Comparison of ENCODE assay signal across 8 cellular contexts in genomic region chr20:38304845-38305447, GRCh38. TPM values are rescaled to one million over a fixed set of nuclear protein-coding genes. Genes with fewer than 3 reads are reported as not detected.
A peak's percentile ranks its signal among the peaks of the same experiment; 100 is the strongest.
DNase-seq lines count a peak whose midpoint lies in the region; ATAC-seq, FAIRE-seq and TF ChIP-seq lines count a peak whose summit lies in the region.

No MANE protein-coding gene starts in this region.

- no peak for ATAC-seq in GM18870 (IDR thresholded peaks at IDR 0.05; ENCODE audit: unreplicated experiment)
- ATAC-seq in GM21390 (IDR thresholded peaks at IDR 0.05; ENCODE audit: unreplicated experiment): no peak

- peak; percentile 51 to 64 for TF ChIP-seq CTCF in fibroblast of lung (conservative IDR thresholded peaks at IDR 0.05 in 1 of 2, IDR thresholded peaks at IDR 0.05 in 1 of 2; ENCODE audit: low read depth in 1 of 2, low read length in 2 of 2)
- TF ChIP-seq CTCF in retinal pigment epithelial cell (conservative IDR thresholded peaks at IDR 0.05; ENCODE audit: low read depth, low read length): peak; percentile 76

- no peak overlapping the region for H2AFZ ChIP-seq in fibroblast of lung (ENCODE audit: low read length)

- H3K9ac ChIP-seq in BLaER1: no peak overlapping the region
- H3K9ac ChIP-seq in fibroblast of lung (ENCODE audit: insufficient read depth, low read length): no peak overlapping the region

- DNase-seq in GM19239 (ENCODE audit: insufficient read length, low spot score) (peak; percentile 28), SJCRH30 (peak; percentile 65 to 73), fibroblast of lung (ENCODE audit: low read depth in 2 of 2) (peak in 1 of 2 donors; percentile 37), retinal pigment epithelial cell (ENCODE audit: low read depth) (no peak), NCI-H1092 (lab: John Stamatoyannopoulos, UW) (no peak)

- FAIRE-seq in GM19239 (lab: Jason Lieb, UNC): no peak

- H4K20me1 ChIP-seq in BLaER1 (peaks cover 23% of the 10 kb centered on the region), fibroblast of lung (ENCODE audit: control insufficient read depth, extremely low read depth, insufficient read depth, low read length) (no peaks in the 10 kb centered on the region)

- H3K36me3 ChIP-seq in BLaER1: no peaks in the 10 kb centered on the region
- no peaks in the 10 kb centered on the region for H3K36me3 ChIP-seq in SJCRH30
- no peaks in the 10 kb centered on the region for H3K36me3 ChIP-seq in fibroblast of lung (ENCODE audit: control insufficient read depth, insufficient read depth, low read length)

- no peak overlapping the region for H3K27ac ChIP-seq in BLaER1
- H3K27ac ChIP-seq in SJCRH30: no peak overlapping the region
- H3K27ac ChIP-seq in fibroblast of lung (ENCODE audit: insufficient read depth, low read length): no peak overlapping the region

- no peak overlapping the region; the same call in 1 of the 2 replicates for H3K4me3 ChIP-seq in BLaER1
- no peak overlapping the region for H3K4me3 ChIP-seq in SJCRH30
- H3K4me3 ChIP-seq in fibroblast of lung (replicated peaks in 1 of 4; ENCODE audit: control extremely low read depth in 1 of 4, insufficient read depth in 1 of 4, low read depth in 3 of 4, low read length in 4 of 4): no peak overlapping the region
- H3K4me3 ChIP-seq in retinal pigment epithelial cell (ENCODE audit: low read length): no peak overlapping the region

- H3K27me3 ChIP-seq in BLaER1: peaks cover 20% of the 10 kb centered on the region
- H3K27me3 ChIP-seq in SJCRH30: peaks cover 5% of the 10 kb centered on the region; the same call in 1 of the 2 replicates
- H3K27me3 ChIP-seq in fibroblast of lung (ENCODE audit: control insufficient read depth, insufficient read depth, low read length): peaks cover 24% of the 10 kb centered on the region

- no peaks in the 10 kb centered on the region for H3K9me3 ChIP-seq in BLaER1
- H3K9me3 ChIP-seq in SJCRH30 (replicated peaks): 0 out of 2 replicates have a peak, but pooled peaks cover 5% of the 10 kb centered on the region
- H3K9me3 ChIP-seq in fibroblast of lung (ENCODE audit: control insufficient read depth, insufficient read depth, low read depth, low read length): no peaks in the 10 kb centered on the region

- no peaks in the 10 kb centered on the region for H3K79me2 ChIP-seq in fibroblast of lung (ENCODE audit: control insufficient read depth, insufficient read depth, low read length)

- H3K4me1 ChIP-seq in BLaER1: peaks cover 43% of the 10 kb centered on the region
- peaks cover 4% of the 10 kb centered on the region; the same call in 1 of the 2 replicates for H3K4me1 ChIP-seq in SJCRH30
- H3K4me1 ChIP-seq in fibroblast of lung (ENCODE audit: control insufficient read depth, extremely low read depth, insufficient read depth, low read length): no peaks in the 10 kb centered on the region

- H3K4me2 ChIP-seq in BLaER1: peak overlapping the region; percentile 83
- H3K4me2 ChIP-seq in fibroblast of lung (ENCODE audit: extremely low read depth, insufficient read depth, low read length): no peak overlapping the region

RNA-seq across cellular contexts. Expression of gene BPI, which starts 1.0 kb away (rescaled TPM):
- total RNA-seq in SJCRH30 (2014; rRNA removed; shearing (Covaris generic)): 0.06 TPM in 1 of 2 replicates, not detected in the other
- total RNA-seq in fibroblast of lung: not detected in 2 replicates
- 0.10 TPM in 1 of 2 replicates, not detected in the other for polyA plus RNA-seq in fibroblast of lung
- not detected in 2 replicates for polyA plus RNA-seq in fibroblast of lung (2012)
- not detected in 2 replicates for polyA minus RNA-seq in fibroblast of lung (ENCODE audit: low replicate concordance)

RNA-seq across cellular contexts. Expression of gene LBP, which starts 41.3 kb away (rescaled TPM):
- not detected in 2 replicates for total RNA-seq in SJCRH30 (2014; rRNA removed; shearing (Covaris generic))
- total RNA-seq in fibroblast of lung: under 0.01 and 0.17 TPM in 2 replicates
- 0.08 TPM in 1 of 2 replicates, not detected in the other for polyA plus RNA-seq in fibroblast of lung
- not detected in 2 replicates for polyA plus RNA-seq in fibroblast of lung (2012)
- polyA minus RNA-seq in fibroblast of lung (ENCODE audit: low replicate concordance): not detected in 2 replicates

RNA-seq across cellular contexts. Expression of gene KIAA1755, which starts 44.4 kb away (rescaled TPM):
- total RNA-seq in SJCRH30 (2014; rRNA removed; shearing (Covaris generic)): 1.4 TPM in 2 replicates
- 2.8 and 3.1 TPM in 2 replicates for total RNA-seq in fibroblast of lung
- 0.60 and 1.4 TPM in 2 replicates for polyA plus RNA-seq in fibroblast of lung
- 1.2 and 2.8 TPM in 2 replicates for polyA plus RNA-seq in fibroblast of lung (2012)
- polyA minus RNA-seq in fibroblast of lung (ENCODE audit: low replicate concordance): 1.9 and 5.5 TPM in 2 replicates

Comparison
In these comparisons a context has a peak if more than half of its experiments do, and no peak if none do; other contexts are left out.
1. DNase-seq: peak in GM19239 (single experiment) and SJCRH30 (2 of 2); none in retinal pigment epithelial cell (single experiment) and NCI-H1092 (single experiment).